7 cellular contexts compared by ENCODE assay signal in genomic region chr20:62367483-62368302, GRCh38.
DNase-seq lines count a peak whose midpoint lies in the region; ATAC-seq and TF ChIP-seq lines count a peak whose summit lies in the region.
"Had no signal": no experiment of that assay in that cellular context is flagged by ENCODE, and none has a peak within 500 bp of the region (broad histone marks: within the 10 kb centered on the region; RNA-seq: fewer than 3 reads in every experiment).

No MANE protein-coding gene starts in this region.

- DNase-seq in RWPE2 (ENCODE audit: low spot score), result peak; percentile 93
- DNase-seq in activated CD4-positive, alpha-beta T cell treated with anti-CD3 and anti-CD28 coated beads for 1 hour, result no peak

- peak overlapping the region; percentile 34 for H3K9ac ChIP-seq in iPS-18a (ENCODE audit: low read length)

- H3K36me3 ChIP-seq in RWPE2 (ENCODE audit: low read depth) (peaks cover 34% of the 10 kb centered on the region), iPS-18a (ENCODE audit: control insufficient read depth, low read depth, low read length) (no peaks in the 10 kb centered on the region)
- H3K36me3 ChIP-seq: SJSA1 had no signal

- TF ChIP-seq CTCF in RWPE2 (IDR thresholded peaks at IDR 0.05; ENCODE audit: poor library complexity, severe bottlenecking), result no peak

- H3K9me3 ChIP-seq in RWPE2 (ENCODE audit: severe bottlenecking) (no peaks in the 10 kb centered on the region), iPS-18a (ENCODE audit: control insufficient read depth, low read depth, low read length) (no peaks in the 10 kb centered on the region)
- H3K9me3 ChIP-seq: SJSA1 had no signal

- peak; percentile 4 for ATAC-seq in GM19351 (IDR thresholded peaks at IDR 0.05; ENCODE audit: unreplicated experiment)
- no peak for ATAC-seq in RWPE2 (ENCODE audit: low read depth)
- no peak for ATAC-seq in GM19452 (IDR thresholded peaks at IDR 0.05; ENCODE audit: unreplicated experiment)
- ATAC-seq in GM21360 (IDR thresholded peaks at IDR 0.05; ENCODE audit: unreplicated experiment), result no peak

- H3K4me1 ChIP-seq in RWPE2 (ENCODE audit: insufficient read depth, poor library complexity, severe bottlenecking) (peaks cover 58% of the 10 kb centered on the region), iPS-18a (ENCODE audit: control insufficient read depth, low read depth, low read length) (peaks cover 51% of the 10 kb centered on the region)

- H3K27me3 ChIP-seq in RWPE2 (ENCODE audit: insufficient read depth, poor library complexity, severe bottlenecking) (no peaks in the 10 kb centered on the region), iPS-18a (ENCODE audit: control insufficient read depth, insufficient read depth, low read length) (no peaks in the 10 kb centered on the region)

- H3K27ac ChIP-seq in RWPE2 (ENCODE audit: poor library complexity, severe bottlenecking), result peak overlapping the region; percentile 99
- H3K27ac ChIP-seq in iPS-18a (ENCODE audit: low read length), result no peak overlapping the region
- H3K27ac ChIP-seq: SJSA1 had no signal

- H3K4me3 ChIP-seq in RWPE2 (ENCODE audit: severe bottlenecking) (peak overlapping the region; percentile 98), iPS-18a (ENCODE audit: low read length) (peak overlapping the region; percentile 53)
